In the genomic region with DNA sequence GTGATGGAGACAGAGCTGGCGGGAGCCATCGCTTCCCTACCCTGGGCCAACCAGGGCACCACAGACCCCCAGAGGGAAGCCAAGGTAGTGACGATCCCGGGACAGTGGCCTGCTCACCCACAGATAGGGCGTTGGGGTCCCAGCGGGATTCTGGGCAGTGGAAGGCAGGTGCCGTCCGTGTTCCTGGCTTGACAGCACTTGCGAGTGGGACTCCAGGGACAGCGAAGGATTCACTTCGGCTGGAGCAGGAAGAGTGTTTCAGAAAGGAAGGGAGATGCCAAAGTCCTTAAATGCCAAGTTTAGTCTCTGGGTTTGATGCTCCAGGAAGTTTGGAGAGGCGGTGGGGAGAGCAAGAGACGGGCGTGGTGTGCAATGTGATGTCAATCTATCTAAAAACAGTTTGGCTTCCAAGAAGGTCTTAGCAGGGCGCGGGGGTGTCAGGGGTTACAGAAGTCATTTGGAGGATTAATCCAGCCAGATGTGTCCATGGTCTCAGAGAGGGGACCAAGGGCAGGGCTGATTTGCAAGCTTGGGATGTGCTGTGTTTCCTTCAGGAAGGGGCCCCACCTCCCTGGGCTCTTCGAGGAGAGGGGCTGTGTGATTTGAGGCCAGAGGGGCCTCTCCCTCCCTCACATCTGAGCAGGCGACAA, we compare ENCODE assay signal across 1 cellular context.
TF ChIP-seq lines count a peak whose summit lies in the region.

No MANE protein-coding gene starts in this region.

TF ChIP-seq in H1, 55 proteins besides CTCF, POLR2A, EP300 and RAD21:
- no peak for TF ChIP-seq KDM1A (IDR thresholded peaks at IDR 0.05; ENCODE audit: borderline replicate concordance, low read length)
- no peak for TF ChIP-seq HDAC2 (IDR thresholded peaks at IDR 0.05; ENCODE audit: borderline replicate concordance in 1 of 2, low read depth in 2 of 2, low read length in 2 of 2)
- TF ChIP-seq EGR1 (IDR thresholded peaks at IDR 0.05; ENCODE audit: borderline replicate concordance, low read depth, low read length), result no peak
- no peak for TF ChIP-seq RXRA (IDR thresholded peaks at IDR 0.05; ENCODE audit: insufficient read depth, low read depth, low read length)
- TF ChIP-seq KDM5A (IDR thresholded peaks at IDR 0.05; ENCODE audit: low read length), result no peak
- TF ChIP-seq JUN (IDR thresholded peaks at IDR 0.05; ENCODE audit: low read depth, low read length), result no peak
- no peak for TF ChIP-seq SP1 (IDR thresholded peaks at IDR 0.05; ENCODE audit: low read depth, low read length)
- no peak for TF ChIP-seq JUND (IDR thresholded peaks at IDR 0.05; ENCODE audit: low read length)
- TF ChIP-seq MAFK (IDR thresholded peaks at IDR 0.05; ENCODE audit: low read depth, low read length), result no peak
- TF ChIP-seq SRF (IDR thresholded peaks at IDR 0.05; ENCODE audit: low read depth, low read length), result no peak
- TF ChIP-seq SIRT6 (IDR thresholded peaks at IDR 0.05; ENCODE audit: low read length), result no peak
- TF ChIP-seq RFX5 (IDR thresholded peaks at IDR 0.05; ENCODE audit: borderline replicate concordance, low read depth, low read length), result no peak
- no peak for TF ChIP-seq TCF12 (IDR thresholded peaks at IDR 0.05; ENCODE audit: low read depth, low read length)
- TF ChIP-seq PHF8 (conservative IDR thresholded peaks at IDR 0.05; ENCODE audit: low read depth, low read length), result no peak
TF ChIP-seq in H1: peak in this region for 0.
